32 cellular contexts compared by ENCODE assay signal in genomic region chr14:102049258-102050025, GRCh38. TPM values are rescaled to one million over a fixed set of nuclear protein-coding genes. Genes with fewer than 3 reads are reported as not detected.
A peak's percentile ranks its signal among the peaks of the same experiment; 100 is the strongest.
DNase-seq lines count a peak whose midpoint lies in the region; ATAC-seq, FAIRE-seq and TF ChIP-seq lines count a peak whose summit lies in the region.
"Had no signal": no experiment of that assay in that cellular context is flagged by ENCODE, and none has a peak within 500 bp of the region (broad histone marks: within the 10 kb centered on the region; RNA-seq: fewer than 3 reads in every experiment).

No MANE protein-coding gene starts in this region.

- WGBS in GM12878 (ENCODE audit: insufficient coverage, insufficient replicate concordance, low lambda C conversion rate, missing lambda C conversion rate), result 94% methylated on average over 25 of the region's 25 CpGs

- H2AFZ ChIP-seq in GM12878 (ENCODE audit: control insufficient read depth, low read depth, low read length), result no peak overlapping the region
- H2AFZ ChIP-seq: neural progenitor cell had no signal

- peaks cover 93% of the 10 kb centered on the region for H3K36me3 Mint-ChIP-seq in stimulated activated effector memory CD8-positive, alpha-beta T cell treated with anti-CD3 and anti-CD28 coated beads, Interleukin-12 subunit alpha, Interleukin-12 subunit beta, amount 100 ng/mL, for 72 hours

- H3K4me1 Mint-ChIP-seq in stimulated activated effector memory CD8-positive, alpha-beta T cell treated with anti-CD3 and anti-CD28 coated beads, Interleukin-12 subunit alpha, Interleukin-12 subunit beta, amount 100 ng/mL, for 72 hours, result no peaks in the 10 kb centered on the region
- H3K4me1 Mint-ChIP-seq: activated naive CD8-positive, alpha-beta T cell treated with anti-CD3 and anti-CD28 coated beads, Interleukin-2, amount 10 ng/mL, durations not matched to agents 7 days and 5 days; B cell had no signal

- intact Hi-C loops in GM12878 (cut with micrococcal nuclease; ENCODE audit: unreplicated experiment), result loop anchor here (2.0 kb wide), 1 partner anchor 27 kb away; no protein-coding TSS in a partner anchor

- no peak overlapping the region for H3K4me3 ChIP-seq in GM12878
- H3K4me3 ChIP-seq: ascending aorta, colonic mucosa, HAP-1, left ventricle myocardium inferior, neural progenitor cell, upper lobe of right lung had no signal

- no peak overlapping the region for H3K27ac Mint-ChIP-seq in stimulated activated effector memory CD8-positive, alpha-beta T cell treated with anti-CD3 and anti-CD28 coated beads, Interleukin-12 subunit alpha, Interleukin-12 subunit beta, amount 100 ng/mL, for 72 hours
- H3K27ac Mint-ChIP-seq: B cell, neural progenitor cell had no signal

- no peaks in the 10 kb centered on the region for H3K9me3 Mint-ChIP-seq in stimulated activated effector memory CD8-positive, alpha-beta T cell treated with anti-CD3 and anti-CD28 coated beads, Interleukin-12 subunit alpha, Interleukin-12 subunit beta, amount 100 ng/mL, for 72 hours
- H3K9me3 Mint-ChIP-seq: activated naive CD8-positive, alpha-beta T cell treated with anti-CD3 and anti-CD28 coated beads, Interleukin-2, amount 10 ng/mL, durations not matched to agents 7 days and 5 days; activated T-cell treated with anti-CD3 and anti-CD28 coated beads, Interleukin-2, amount 50 U/mL, for 4 hours; CD8-positive, alpha-beta T cell; neural progenitor cell had no signal

- no peaks in the 10 kb centered on the region for H3K27me3 ChIP-seq in GM12878 (replicated peaks in 1 of 2; ENCODE audit: control insufficient read depth in 2 of 2, insufficient read depth in 2 of 2, low read length in 1 of 2)
- H3K27me3 ChIP-seq: ascending aorta, colonic mucosa, neural progenitor cell, upper lobe of right lung had no signal

- TF ChIP-seq RAD21 in GM12878 (IDR thresholded peaks at IDR 0.05; ENCODE audit: insufficient read depth, low read depth, low read length), result no peak

- CTCF ChIA-PET in GM12878 (lab: Yijun Ruan, JAX), result interaction anchor here (0.6 to 1.8 kb wide), 2 partner anchors 80 to 269 kb away, joined by 3 to 5 read pairs; no protein-coding TSS in a partner anchor

- in situ Hi-C loops in GM12878 (cut with MboI), result no loop called here

- DNase-seq in NCI-H1694 (lab: John Stamatoyannopoulos, UW) (peak; percentile 8), NCI-H1694 treated with DMSO at 0.1 percent for 48 hours (lab: John Stamatoyannopoulos, UW) (no peak), GM12878 (ENCODE audit: low read depth, low spot score) (no peak), middle frontal gyrus (ENCODE audit: extremely low spot score, low spot score) (peak; percentile 29), GOT3 (lab: John Stamatoyannopoulos, UW) (no peak)
- no peak for DNase-seq in stimulated activated effector memory CD8-positive, alpha-beta T cell treated with anti-CD3 and anti-CD28 coated beads, Interleukin-12 subunit alpha, Interleukin-12 subunit beta, amount 100 ng/mL, for 72 hours (ENCODE audit: low spot score in 2 of 2)
- DNase-seq: activated CD4-positive, alpha-beta T cell treated with anti-CD3 and anti-CD28 coated beads for 4 hours; activated gamma-delta T cell treated with Interleukin-2 at 50 U/mL for 16 hours; activated naive CD8-positive, alpha-beta T cell treated with anti-CD3 and anti-CD28 coated beads, Interleukin-2, amount 10 ng/mL, durations not matched to agents 7 days and 5 days; activated T-cell treated with anti-CD3 and anti-CD28 coated beads, Interleukin-2, amount 50 U/mL, for 4 hours; CD8-positive, alpha-beta T cell; colonic mucosa; DMS153; effector CD8-positive, alpha-beta T cell; IMR-90; left ventricle myocardium inferior; mesenchymal stem cell; NCI-H1048; NCI-H187; RPMI8226; stimulated activated naive CD4-positive, alpha-beta T cell; upper lobe of right lung; WERI-Rb-1 had no signal

- H3K4me3 Mint-ChIP-seq in stimulated activated effector memory CD8-positive, alpha-beta T cell treated with anti-CD3 and anti-CD28 coated beads, Interleukin-12 subunit alpha, Interleukin-12 subunit beta, amount 100 ng/mL, for 72 hours, result no peak overlapping the region
- H3K4me3 Mint-ChIP-seq: activated naive CD8-positive, alpha-beta T cell treated with anti-CD3 and anti-CD28 coated beads, Interleukin-2, amount 10 ng/mL, durations not matched to agents 7 days and 5 days; activated T-cell treated with anti-CD3 and anti-CD28 coated beads, Interleukin-2, amount 50 U/mL, for 4 hours; B cell; CD8-positive, alpha-beta T cell; neural progenitor cell had no signal

- no TSS peak for BruUV-seq in GM12878 (replicated peaks; lab: Mats Ljungman, UMichigan)

- TF ChIP-seq CTCF in GM12878 (IDR thresholded peaks at IDR 0.05 in 2 of 3, conservative IDR thresholded peaks at IDR 0.05 in 1 of 3; ENCODE audit: control insufficient read depth in 2 of 3, extremely low read depth in 1 of 3, insufficient read depth in 1 of 3, low read depth in 3 of 3, low read length in 3 of 3), result no peak

- FAIRE-seq in GM12878 (lab: Jason Lieb, UNC), result no peak
- FAIRE-seq: GM12891, islet of Langerhans had no signal

- no peaks in the 10 kb centered on the region for H3K4me1 ChIP-seq in GM12878 (ENCODE audit: control insufficient read depth, insufficient read depth, low read length)
- H3K4me1 ChIP-seq: colonic mucosa, HAP-1, neural progenitor cell, upper lobe of right lung had no signal

- H4K20me1 ChIP-seq in GM12878 (ENCODE audit: control insufficient read depth, insufficient read depth), result no peaks in the 10 kb centered on the region

- no peaks in the 10 kb centered on the region for H3K9me3 ChIP-seq in GM12878 (replicated peaks; ENCODE audit: control insufficient read depth, insufficient read depth, low read length)
- H3K9me3 ChIP-seq: ascending aorta, colonic mucosa, HAP-1, left ventricle myocardium inferior, upper lobe of right lung had no signal

- H3K4me2 ChIP-seq in GM12878 (ENCODE audit: control insufficient read depth, insufficient read depth), result no peak overlapping the region
- H3K4me2 ChIP-seq: neural progenitor cell had no signal

- H3K27ac ChIP-seq in GM12878 (ENCODE audit: control insufficient read depth, insufficient read depth), result no peak overlapping the region
- H3K27ac ChIP-seq: ascending aorta, colonic mucosa, epithelial cell of prostate, left ventricle myocardium inferior, neural progenitor cell, upper lobe of right lung, WERI-Rb-1 had no signal

- SMC1A ChIA-PET in GM12878 (lab: Charles Lee; ENCODE audit: uncharacterized antibody, unreplicated experiment), result interaction anchor here (0.6 to 1.7 kb wide), 2 partner anchors 10 to 47 kb away, joined by 3 to 8 read pairs; no protein-coding TSS in a partner anchor

- H3K36me3 ChIP-seq in GM12878 (ENCODE audit: control insufficient read depth in 2 of 2, insufficient read depth in 2 of 2, low read length in 1 of 2), result peaks cover under 1 to 37% of the 10 kb centered on the region in 2 experiments; a peak in 3 of 4 replicates

- RAD21 ChIA-PET in GM12878 (lab: Charles Lee; ENCODE audit: unreplicated experiment), result interaction anchor here (1.8 kb wide), 1 partner anchor 47 kb away, joined by 4 read pairs; no protein-coding TSS in a partner anchor

- no peaks in the 10 kb centered on the region for H3K79me2 ChIP-seq in GM12878 (ENCODE audit: control insufficient read depth, insufficient read depth, low read length)

- TF ChIP-seq POLR2A in GM12878 (IDR thresholded peaks at IDR 0.05; ENCODE audit: low read depth, low read length), result 0 out of 2 replicates have a peak, but pooled peaks have one; percentile 18

- ATAC-seq in GM12878, result no peak
- peak; percentile 5 for ATAC-seq in stimulated activated effector memory CD8-positive, alpha-beta T cell treated with anti-CD3 and anti-CD28 coated beads, Interleukin-12 subunit alpha, Interleukin-12 subunit beta, amount 100 ng/mL, for 72 hours
- ATAC-seq in HG02840 (IDR thresholded peaks at IDR 0.05; ENCODE audit: low FRiP score, unreplicated experiment), result no peak
- ATAC-seq in HG02981 (IDR thresholded peaks at IDR 0.05; ENCODE audit: unreplicated experiment), result no peak
- ATAC-seq: activated T-cell treated with anti-CD3 and anti-CD28 coated beads, Interleukin-2, amount 50 U/mL, for 4 hours; CD8-positive, alpha-beta T cell; upper lobe of right lung had no signal

- TF ChIP-seq EP300 in GM12878 (IDR thresholded peaks at IDR 0.05; ENCODE audit: borderline replicate concordance in 1 of 2, control insufficient read depth in 1 of 2, low read depth in 2 of 2, low read length in 2 of 2), result no peak

- no peak overlapping the region for H3K9ac ChIP-seq in GM12878 (ENCODE audit: control insufficient read depth, insufficient read depth, low read length)
- H3K9ac ChIP-seq: neural progenitor cell had no signal

- POLR2A ChIA-PET in GM12878 (lab: Charles Lee), result no interaction called here

TF ChIP-seq in GM12878, 131 proteins besides CTCF, POLR2A, EP300 and RAD21 (continues in another document):
- no peak for TF ChIP-seq NFIC (IDR thresholded peaks at IDR 0.05; ENCODE audit: low read depth, low read length)
- TF ChIP-seq SP1 (IDR thresholded peaks at IDR 0.05; ENCODE audit: low read depth, low read length), result no peak
- TF ChIP-seq ZNF622 (IDR thresholded peaks at IDR 0.05), result no peak
- TF ChIP-seq GABPA (IDR thresholded peaks at IDR 0.05; ENCODE audit: low read depth), result no peak
- no peak for TF ChIP-seq ZSCAN29 (IDR thresholded peaks at IDR 0.05)

RNA-seq across cellular contexts. Expression of gene HSP90AA1, which starts 37.4 kb away (rescaled TPM):
- 199 and 205 TPM in 2 replicates for total RNA-seq in GM12878 (2013; cell fraction: nucleolus; rRNA removed)
- total RNA-seq in GM12878 (2014; rRNA removed) (338 and 346 TPM in 2 replicates), GM12878 (2014; rRNA removed; fragmentation: Illumina TruSeq; extraction: Trizol) (262 and 271 TPM in 2 replicates), GM12878 (2021) (590 and 599 TPM in 2 replicates)
- polyA plus RNA-seq in GM12878 (2011; ENCODE audit: low read depth), result 318 TPM
- polyA plus RNA-seq in GM12878 (2011; rRNA removed) (679 and 903 TPM in 2 replicates), GM12878 (2014; fragmentation: Illumina TruSeq; extraction: Trizol) (1,054 and 1,264 TPM in 2 replicates), GM12878 (2014; fragmentation: Nextera tagmentation; extraction: Ambion mirVana) (100 to 1,000 TPM; 555 to 817 TPM), GM12878 (2014; rRNA removed) (439 and 489 TPM in 2 replicates), GM12878 (2016; fragmentation: Nextera tagmentation; extraction: Ambion mirVana) (1,000 to 10,000 TPM; 1,313 to 1,315 TPM)
- polyA plus RNA-seq in GM12878 (2011; cell fraction: cytosol; rRNA removed), result 242 and 272 TPM in 2 replicates
- polyA plus RNA-seq in GM12878 (2011; cell fraction: nucleus; rRNA removed), result 184 and 273 TPM in 2 replicates
- 360 and 494 TPM in 2 replicates for polyA plus RNA-seq in GM12878 (2012)
- 367 and 534 TPM in 2 replicates for polyA minus RNA-seq in GM12878 (2011; rRNA and poly(A)+ RNA removed)
- polyA minus RNA-seq in GM12878 (2011; cell fraction: cytosol; rRNA and poly(A)+ RNA removed), result 406 and 527 TPM in 2 replicates
- polyA minus RNA-seq in GM12878 (2011; cell fraction: nucleus; rRNA and poly(A)+ RNA removed), result 126 and 179 TPM in 2 replicates

Comparison
In these comparisons a context has a peak if more than half of its experiments do, and no peak if none do; other contexts are left out.
1. DNase-seq: peak in NCI-H1694 (single experiment) and middle frontal gyrus (single experiment); none in NCI-H1694 treated with DMSO at 0.1 percent for 48 hours (single experiment), GM12878 (single experiment), stimulated activated effector memory CD8-positive, alpha-beta T cell treated with anti-CD3 and anti-CD28 coated beads, Interleukin-12 subunit alpha, Interleukin-12 subunit beta, amount 100 ng/mL, for 72 hours (0 of 2) and GOT3 (single experiment).